In genomic region chr17:21416471-21416981, GRCh38 we compare ENCODE assay signal across 10 cellular contexts. TPM values are rescaled to one million over a fixed set of nuclear protein-coding genes. Genes with fewer than 3 reads are reported as not detected.
A peak's percentile ranks its signal among the peaks of the same experiment; 100 is the strongest.
DNase-seq lines count a peak whose midpoint lies in the region; ATAC-seq, FAIRE-seq and TF ChIP-seq lines count a peak whose summit lies in the region.
"Not testable (repeated sequence)": the region's sequence is repeated elsewhere in the genome, so short reads cannot be mapped to it uniquely, and the experiment has no call there.
"Had no signal": no experiment of that assay in that cellular context is flagged by ENCODE, and none has a peak within 500 bp of the region (broad histone marks: within the 10 kb centered on the region; RNA-seq: fewer than 3 reads in every experiment).

No MANE protein-coding gene starts in this region.

- not testable (repeated sequence) for DNase-seq in GM23338 (ENCODE audit: low spot score)
- DNase-seq in WTC11 (ENCODE audit: low spot score), result peak; percentile 12
- DNase-seq in activated naive CD4-positive, alpha-beta T cell treated with anti-CD3 and anti-CD28 coated beads, Interleukin-2, amount 50 U/mL, for 16 hours, result peak; percentile 5
- peak; percentile 62 for DNase-seq in cardiac septum (ENCODE audit: low spot score)
- DNase-seq in kidney, result peak; percentile 54
- DNase-seq in natural killer cell treated with Interleukin-12 subunit alpha and Interleukin-12 subunit beta and Interleukin-15 and Interleukin-18, amount 100 ng/mL, for 72 hours (ENCODE audit: low spot score), result peak; percentile 31
- peak; percentile 62 for DNase-seq in sigmoid colon
- DNase-seq in transverse colon, result peak; percentile 7

- 79 to 81% methylated on average over 30 of the region's 30 CpGs for WGBS in sigmoid colon, 2 donors
- WGBS in transverse colon (ENCODE audit: low coverage in 1 of 2), 2 donors, result 71% methylated on average over 25 of the region's 30 CpGs; no CpG with 5 or more reads in 1 of the 2 donors

- H3K79me2 ChIP-seq in GM23338 (replicated peaks; ENCODE audit: insufficient read depth), result not testable (repeated sequence)

- not testable (repeated sequence) for TF ChIP-seq EP300 in sigmoid colon (IDR thresholded peaks at IDR 0.05); transverse colon (IDR thresholded peaks at IDR 0.05; ENCODE audit: low read depth)

- in situ Hi-C loops in transverse colon (cut with MboI; ENCODE audit: low pct_ligation_motif_present in 1 of 4, low pct_unique_long_range_greater_than_20kb in 1 of 4, low sequenced_read_pairs in 3 of 4), result loop anchor here in 1 of 4 donors (10.0 kb wide), 1 partner anchor 288 kb away; no protein-coding TSS in a partner anchor

- H3F3A ChIP-seq in GM23338 (replicated peaks; ENCODE audit: low read depth), result not testable (repeated sequence)

- not testable (repeated sequence) for H3K4me3 ChIP-seq in GM23338; kidney (ENCODE audit: low read length in 2 of 2); sigmoid colon; transverse colon

- H3K4me1 ChIP-seq in GM23338 (ENCODE audit: insufficient read depth); kidney (ENCODE audit: control insufficient read depth in 1 of 2, insufficient read depth in 1 of 2, low read depth in 1 of 2, low read length in 2 of 2); sigmoid colon: not testable (repeated sequence)
- peaks cover 0 to 21% (median 12%) of the 10 kb centered on the region in 4 donors for H3K4me1 ChIP-seq in transverse colon

- H3K27ac Mint-ChIP-seq in GM23338; WTC11; natural killer cell treated with Interleukin-12 subunit alpha and Interleukin-12 subunit beta and Interleukin-15 and Interleukin-18, amount 100 ng/mL, for 72 hours: not testable (repeated sequence)

- POLR2A ChIA-PET in WTC11 (lab: Charles Lee), result not testable (repeated sequence)

- not testable (repeated sequence) for H3K9me3 Mint-ChIP-seq in GM23338; WTC11; natural killer cell treated with Interleukin-12 subunit alpha and Interleukin-12 subunit beta and Interleukin-15 and Interleukin-18, amount 100 ng/mL, for 72 hours

- CTCF ChIA-PET in WTC11 (lab: Charles Lee), result not testable (repeated sequence)

- not testable (repeated sequence) for H3K27me3 ChIP-seq in GM23338 (ENCODE audit: insufficient read depth); sigmoid colon; transverse colon

- not testable (repeated sequence) for FAIRE-seq in kidney (lab: Jason Lieb, UNC)

- not testable (repeated sequence) for TF ChIP-seq POLR2A in sigmoid colon (IDR thresholded peaks at IDR 0.05); transverse colon (IDR thresholded peaks at IDR 0.05)

- not testable (repeated sequence) for H3K4me1 Mint-ChIP-seq in GM23338; WTC11; natural killer cell treated with Interleukin-12 subunit alpha and Interleukin-12 subunit beta and Interleukin-15 and Interleukin-18, amount 100 ng/mL, for 72 hours (ENCODE audit: low read depth in 2 of 2)

- not testable (repeated sequence) for H3K9ac ChIP-seq in kidney (ENCODE audit: low read length in 2 of 2)

- not testable (repeated sequence) for H3K27me3 Mint-ChIP-seq in GM23338 (ENCODE audit: insufficient read depth, low read depth, poor library complexity); WTC11 (ENCODE audit: low read depth); natural killer cell treated with Interleukin-12 subunit alpha and Interleukin-12 subunit beta and Interleukin-15 and Interleukin-18, amount 100 ng/mL, for 72 hours

- H3K27ac ChIP-seq in GM23338 (ENCODE audit: low read depth); kidney (ENCODE audit: low read depth in 2 of 2, low read length in 2 of 2); sigmoid colon: not testable (repeated sequence)
- H3K27ac ChIP-seq in transverse colon, result peak overlapping the region in 2 of 4 donors; percentile 26 to 63

- TF ChIP-seq CTCF in GM23338 (conservative IDR thresholded peaks at IDR 0.05; ENCODE audit: low read depth in 2 of 2), result 0 out of 4 replicates have a peak, but pooled peaks of 1 of the 2 experiments have one; percentile 14
- not testable (repeated sequence) for TF ChIP-seq CTCF in WTC11 (IDR thresholded peaks at IDR 0.05); kidney (IDR thresholded peaks at IDR 0.05; ENCODE audit: borderline replicate concordance, extremely low read depth, insufficient read depth); sigmoid colon (IDR thresholded peaks at IDR 0.05); transverse colon (IDR thresholded peaks at IDR 0.05)

- not testable (repeated sequence) for H3K4me3 Mint-ChIP-seq in GM23338; WTC11; natural killer cell treated with Interleukin-12 subunit alpha and Interleukin-12 subunit beta and Interleukin-15 and Interleukin-18, amount 100 ng/mL, for 72 hours

- H3K36me3 Mint-ChIP-seq in GM23338 (ENCODE audit: low read depth); WTC11; natural killer cell treated with Interleukin-12 subunit alpha and Interleukin-12 subunit beta and Interleukin-15 and Interleukin-18, amount 100 ng/mL, for 72 hours: not testable (repeated sequence)

- not testable (repeated sequence) for H3K36me3 ChIP-seq in GM23338 (ENCODE audit: insufficient read depth); kidney (ENCODE audit: control insufficient read depth in 1 of 2, insufficient read depth in 2 of 2, low read length in 2 of 2); sigmoid colon; transverse colon

- intact Hi-C loops in cardiac septum (cut with DNase I); kidney (cut with DNase I); sigmoid colon (cut with DNase I); transverse colon (cut with DNase I; ENCODE audit: low total_unique reads): not testable (repeated sequence)

- not testable (repeated sequence) for H4K20me1 ChIP-seq in GM23338 (replicated peaks; ENCODE audit: insufficient read depth)

- ATAC-seq in GM23338, result peak; percentile 22; the same call in 2 of the 3 replicates
- not testable (repeated sequence) for ATAC-seq in WTC11; natural killer cell treated with Interleukin-12 subunit alpha and Interleukin-12 subunit beta and Interleukin-15 and Interleukin-18, amount 100 ng/mL, for 72 hours

- not testable (repeated sequence) for H2AFZ ChIP-seq in GM23338

- H3K9me3 ChIP-seq in kidney (ENCODE audit: control insufficient read depth in 1 of 2, low read length in 2 of 2); sigmoid colon; transverse colon: not testable (repeated sequence)

- not testable (repeated sequence) for H3K9me2 ChIP-seq in GM23338 (ENCODE audit: insufficient read depth)

- H3K4me2 ChIP-seq in GM23338, result not testable (repeated sequence)

RNA-seq across cellular contexts. Expression of gene KCNJ12, which starts 40.4 kb away (rescaled TPM):
- 0.97 and 2.4 TPM in 2 replicates for total RNA-seq in GM23338 (2014; rRNA removed; shearing (Covaris generic))
- polyA plus RNA-seq in GM23338 (2016; fragmentation: Nextera tagmentation; extraction: Ambion mirVana) (0.42 and 0.61 TPM in 2 replicates), kidney (ENCODE audit: insufficient read depth, low read depth, low replicate concordance) (3.4 TPM), sigmoid colon (under 1 TPM; 0.23 to 0.60 (median 0.60) TPM)
- total RNA-seq in WTC11 (2021) (2.2 to 2.3 TPM (median 2.3 TPM) in 3 replicates), cardiac septum (11.3 TPM), kidney (3.1 TPM), sigmoid colon (1 to 10 TPM in 3 of 4 donors, under 1 TPM in 1; 0.54 to 2.2 (median 1.4) TPM), transverse colon (1 to 10 TPM; 1.1 to 2.5 (median 2.3) TPM)
- not detected for total RNA-seq in natural killer cell treated with Interleukin-12 subunit alpha and Interleukin-12 subunit beta and Interleukin-15 and Interleukin-18, amount 100 ng/mL, for 72 hours
- total RNA-seq: CD8-positive, alpha-beta memory T cell; HFFc6 had no signal
- polyA plus RNA-seq: CD8-positive, alpha-beta memory T cell had no signal
